Comparison of ENCODE assay signal across 1 cellular context in the genomic region with DNA sequence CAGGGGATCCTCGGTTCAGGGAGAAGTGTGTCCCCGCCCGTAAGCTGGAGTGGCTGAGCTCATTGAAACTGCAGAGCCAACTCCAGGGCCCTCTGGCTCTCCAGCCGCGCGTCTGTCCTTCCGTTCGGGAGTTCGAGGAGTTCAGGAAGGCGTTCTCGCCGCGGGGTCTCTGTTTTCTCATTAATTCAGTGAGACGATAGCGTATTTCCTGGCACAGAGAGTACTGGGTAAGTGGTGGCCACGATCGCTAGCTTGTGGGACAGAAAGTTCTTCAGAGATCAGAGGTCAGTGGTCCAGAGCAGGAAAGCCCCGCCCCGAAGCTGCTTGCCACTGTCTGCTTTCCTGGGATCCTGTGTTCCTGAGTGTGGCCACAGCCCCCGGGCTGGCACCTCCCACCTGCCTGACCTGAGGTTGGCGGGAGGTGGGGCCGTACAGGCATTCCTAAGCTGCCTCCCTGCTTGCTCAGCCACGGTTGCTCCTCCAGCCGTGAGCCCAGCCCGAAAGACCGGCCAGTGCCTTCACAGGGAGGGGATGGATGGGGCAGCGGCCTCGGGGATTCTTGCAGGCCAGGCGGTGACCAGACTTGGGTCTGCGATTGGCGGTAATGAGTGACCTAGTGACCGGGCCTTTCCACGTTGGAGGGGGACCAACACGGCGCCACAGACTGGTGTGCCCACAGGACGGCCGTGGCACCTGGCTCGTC.
TF ChIP-seq lines count a peak whose summit lies in the region.

No MANE protein-coding gene starts in this region.

TF ChIP-seq in HepG2, 621 proteins besides CTCF, POLR2A, EP300 and RAD21 (continued from another document and continues in another):
- TF ChIP-seq, protein P1, sequence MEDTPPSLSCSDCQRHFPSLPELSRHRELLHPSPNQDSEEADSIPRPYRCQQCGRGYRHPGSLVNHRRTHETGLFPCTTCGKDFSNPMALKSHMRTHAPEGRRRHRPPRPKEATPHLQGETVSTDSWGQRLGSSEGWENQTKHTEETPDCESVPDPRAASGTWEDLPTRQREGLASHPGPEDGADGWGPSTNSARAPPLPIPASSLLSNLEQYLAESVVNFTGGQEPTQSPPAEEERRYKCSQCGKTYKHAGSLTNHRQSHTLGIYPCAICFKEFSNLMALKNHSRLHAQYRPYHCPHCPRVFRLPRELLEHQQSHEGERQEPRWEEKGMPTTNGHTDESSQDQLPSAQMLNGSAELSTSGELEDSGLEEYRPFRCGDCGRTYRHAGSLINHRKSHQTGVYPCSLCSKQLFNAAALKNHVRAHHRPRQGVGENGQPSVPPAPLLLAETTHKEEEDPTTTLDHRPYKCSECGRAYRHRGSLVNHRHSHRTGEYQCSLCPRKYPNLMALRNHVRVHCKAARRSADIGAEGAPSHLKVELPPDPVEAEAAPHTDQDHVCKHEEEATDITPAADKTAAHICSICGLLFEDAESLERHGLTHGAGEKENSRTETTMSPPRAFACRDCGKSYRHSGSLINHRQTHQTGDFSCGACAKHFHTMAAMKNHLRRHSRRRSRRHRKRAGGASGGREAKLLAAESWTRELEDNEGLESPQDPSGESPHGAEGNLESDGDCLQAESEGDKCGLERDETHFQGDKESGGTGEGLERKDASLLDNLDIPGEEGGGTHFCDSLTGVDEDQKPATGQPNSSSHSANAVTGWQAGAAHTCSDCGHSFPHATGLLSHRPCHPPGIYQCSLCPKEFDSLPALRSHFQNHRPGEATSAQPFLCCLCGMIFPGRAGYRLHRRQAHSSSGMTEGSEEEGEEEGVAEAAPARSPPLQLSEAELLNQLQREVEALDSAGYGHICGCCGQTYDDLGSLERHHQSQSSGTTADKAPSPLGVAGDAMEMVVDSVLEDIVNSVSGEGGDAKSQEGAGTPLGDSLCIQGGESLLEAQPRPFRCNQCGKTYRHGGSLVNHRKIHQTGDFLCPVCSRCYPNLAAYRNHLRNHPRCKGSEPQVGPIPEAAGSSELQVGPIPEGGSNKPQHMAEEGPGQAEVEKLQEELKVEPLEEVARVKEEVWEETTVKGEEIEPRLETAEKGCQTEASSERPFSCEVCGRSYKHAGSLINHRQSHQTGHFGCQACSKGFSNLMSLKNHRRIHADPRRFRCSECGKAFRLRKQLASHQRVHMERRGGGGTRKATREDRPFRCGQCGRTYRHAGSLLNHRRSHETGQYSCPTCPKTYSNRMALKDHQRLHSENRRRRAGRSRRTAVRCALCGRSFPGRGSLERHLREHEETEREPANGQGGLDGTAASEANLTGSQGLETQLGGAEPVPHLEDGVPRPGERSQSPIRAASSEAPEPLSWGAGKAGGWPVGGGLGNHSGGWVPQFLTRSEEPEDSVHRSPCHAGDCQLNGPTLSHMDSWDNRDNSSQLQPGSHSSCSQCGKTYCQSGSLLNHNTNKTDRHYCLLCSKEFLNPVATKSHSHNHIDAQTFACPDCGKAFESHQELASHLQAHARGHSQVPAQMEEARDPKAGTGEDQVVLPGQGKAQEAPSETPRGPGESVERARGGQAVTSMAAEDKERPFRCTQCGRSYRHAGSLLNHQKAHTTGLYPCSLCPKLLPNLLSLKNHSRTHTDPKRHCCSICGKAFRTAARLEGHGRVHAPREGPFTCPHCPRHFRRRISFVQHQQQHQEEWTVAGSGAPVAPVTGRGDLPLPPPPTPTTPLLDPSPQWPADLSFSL (CRISPR knock-in tag; IDR thresholded peaks at IDR 0.05), result no peak
- no peak for TF ChIP-seq ZNF577 (CRISPR knock-in tag; IDR thresholded peaks at IDR 0.05; ENCODE audit: borderline replicate concordance, low read depth)
- TF ChIP-seq ZKSCAN5 (CRISPR knock-in tag; IDR thresholded peaks at IDR 0.05), result no peak
- TF ChIP-seq, protein P2, sequence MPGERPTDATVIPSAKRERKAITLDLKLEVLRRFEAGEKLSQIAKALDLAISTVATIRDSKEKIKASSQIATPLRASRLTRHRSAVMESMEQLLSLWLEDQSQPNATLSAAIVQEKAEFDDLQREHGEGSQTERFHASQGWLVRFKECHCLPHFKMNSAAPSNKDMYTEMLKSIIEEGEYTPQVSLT (CRISPR knock-in tag; IDR thresholded peaks at IDR 0.05; ENCODE audit: borderline replicate concordance, low read depth), result no peak
- TF ChIP-seq NFATC3 (CRISPR knock-in tag; IDR thresholded peaks at IDR 0.05), result no peak
- TF ChIP-seq ZBTB20 (CRISPR knock-in tag; IDR thresholded peaks at IDR 0.05; ENCODE audit: borderline replicate concordance, low read depth), result no peak; the same call in 1 of the 2 replicates
- TF ChIP-seq AHR (CRISPR knock-in tag; IDR thresholded peaks at IDR 0.05), result no peak
- no peak for TF ChIP-seq HCFC1 (IDR thresholded peaks at IDR 0.05; ENCODE audit: low read depth, low read length)
- no peak for TF ChIP-seq REPIN1 (CRISPR knock-in tag; IDR thresholded peaks at IDR 0.05; ENCODE audit: borderline replicate concordance, low read depth)
- TF ChIP-seq ZNF343 (CRISPR knock-in tag; IDR thresholded peaks at IDR 0.05), result peak; percentile 89
- no peak for TF ChIP-seq ZFP1 (CRISPR knock-in tag; IDR thresholded peaks at IDR 0.05)
- TF ChIP-seq PITX1 (CRISPR knock-in tag; IDR thresholded peaks at IDR 0.05), result peak; percentile 86
- no peak for TF ChIP-seq ZC3H13 (CRISPR knock-in tag; IDR thresholded peaks at IDR 0.05)
- TF ChIP-seq, protein P3, sequence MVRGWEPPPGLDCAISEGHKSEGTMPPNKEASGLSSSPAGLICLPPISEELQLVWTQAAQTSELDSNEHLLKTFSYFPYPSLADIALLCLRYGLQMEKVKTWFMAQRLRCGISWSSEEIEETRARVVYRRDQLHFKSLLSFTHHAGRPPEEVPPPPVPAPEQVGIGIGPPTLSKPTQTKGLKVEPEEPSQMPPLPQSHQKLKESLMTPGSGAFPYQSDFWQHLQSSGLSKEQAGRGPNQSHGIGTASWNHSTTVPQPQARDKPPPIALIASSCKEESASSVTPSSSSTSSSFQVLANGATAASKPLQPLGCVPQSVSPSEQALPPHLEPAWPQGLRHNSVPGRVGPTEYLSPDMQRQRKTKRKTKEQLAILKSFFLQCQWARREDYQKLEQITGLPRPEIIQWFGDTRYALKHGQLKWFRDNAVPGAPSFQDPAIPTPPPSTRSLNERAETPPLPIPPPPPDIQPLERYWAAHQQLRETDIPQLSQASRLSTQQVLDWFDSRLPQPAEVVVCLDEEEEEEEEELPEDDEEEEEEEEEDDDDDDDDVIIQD (CRISPR knock-in tag; IDR thresholded peaks at IDR 0.05; ENCODE audit: low read depth), result peak; percentile 94; the same call in 1 of the 2 replicates
- TF ChIP-seq ADNP (CRISPR knock-in tag; IDR thresholded peaks at IDR 0.05), result no peak
- TF ChIP-seq, protein P4, sequence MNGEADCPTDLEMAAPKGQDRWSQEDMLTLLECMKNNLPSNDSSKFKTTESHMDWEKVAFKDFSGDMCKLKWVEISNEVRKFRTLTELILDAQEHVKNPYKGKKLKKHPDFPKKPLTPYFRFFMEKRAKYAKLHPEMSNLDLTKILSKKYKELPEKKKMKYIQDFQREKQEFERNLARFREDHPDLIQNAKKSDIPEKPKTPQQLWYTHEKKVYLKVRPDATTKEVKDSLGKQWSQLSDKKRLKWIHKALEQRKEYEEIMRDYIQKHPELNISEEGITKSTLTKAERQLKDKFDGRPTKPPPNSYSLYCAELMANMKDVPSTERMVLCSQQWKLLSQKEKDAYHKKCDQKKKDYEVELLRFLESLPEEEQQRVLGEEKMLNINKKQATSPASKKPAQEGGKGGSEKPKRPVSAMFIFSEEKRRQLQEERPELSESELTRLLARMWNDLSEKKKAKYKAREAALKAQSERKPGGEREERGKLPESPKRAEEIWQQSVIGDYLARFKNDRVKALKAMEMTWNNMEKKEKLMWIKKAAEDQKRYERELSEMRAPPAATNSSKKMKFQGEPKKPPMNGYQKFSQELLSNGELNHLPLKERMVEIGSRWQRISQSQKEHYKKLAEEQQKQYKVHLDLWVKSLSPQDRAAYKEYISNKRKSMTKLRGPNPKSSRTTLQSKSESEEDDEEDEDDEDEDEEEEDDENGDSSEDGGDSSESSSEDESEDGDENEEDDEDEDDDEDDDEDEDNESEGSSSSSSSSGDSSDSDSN (CRISPR knock-in tag; IDR thresholded peaks at IDR 0.05), result peak; percentile 59
- TF ChIP-seq KDM2A (CRISPR knock-in tag; IDR thresholded peaks at IDR 0.05; ENCODE audit: borderline replicate concordance, low read depth), result peak; percentile 3
- peak; percentile 6; the same call in 1 of the 2 replicates for TF ChIP-seq BHLHE40 (IDR thresholded peaks at IDR 0.05; ENCODE audit: low read length)
- TF ChIP-seq, protein P5, sequence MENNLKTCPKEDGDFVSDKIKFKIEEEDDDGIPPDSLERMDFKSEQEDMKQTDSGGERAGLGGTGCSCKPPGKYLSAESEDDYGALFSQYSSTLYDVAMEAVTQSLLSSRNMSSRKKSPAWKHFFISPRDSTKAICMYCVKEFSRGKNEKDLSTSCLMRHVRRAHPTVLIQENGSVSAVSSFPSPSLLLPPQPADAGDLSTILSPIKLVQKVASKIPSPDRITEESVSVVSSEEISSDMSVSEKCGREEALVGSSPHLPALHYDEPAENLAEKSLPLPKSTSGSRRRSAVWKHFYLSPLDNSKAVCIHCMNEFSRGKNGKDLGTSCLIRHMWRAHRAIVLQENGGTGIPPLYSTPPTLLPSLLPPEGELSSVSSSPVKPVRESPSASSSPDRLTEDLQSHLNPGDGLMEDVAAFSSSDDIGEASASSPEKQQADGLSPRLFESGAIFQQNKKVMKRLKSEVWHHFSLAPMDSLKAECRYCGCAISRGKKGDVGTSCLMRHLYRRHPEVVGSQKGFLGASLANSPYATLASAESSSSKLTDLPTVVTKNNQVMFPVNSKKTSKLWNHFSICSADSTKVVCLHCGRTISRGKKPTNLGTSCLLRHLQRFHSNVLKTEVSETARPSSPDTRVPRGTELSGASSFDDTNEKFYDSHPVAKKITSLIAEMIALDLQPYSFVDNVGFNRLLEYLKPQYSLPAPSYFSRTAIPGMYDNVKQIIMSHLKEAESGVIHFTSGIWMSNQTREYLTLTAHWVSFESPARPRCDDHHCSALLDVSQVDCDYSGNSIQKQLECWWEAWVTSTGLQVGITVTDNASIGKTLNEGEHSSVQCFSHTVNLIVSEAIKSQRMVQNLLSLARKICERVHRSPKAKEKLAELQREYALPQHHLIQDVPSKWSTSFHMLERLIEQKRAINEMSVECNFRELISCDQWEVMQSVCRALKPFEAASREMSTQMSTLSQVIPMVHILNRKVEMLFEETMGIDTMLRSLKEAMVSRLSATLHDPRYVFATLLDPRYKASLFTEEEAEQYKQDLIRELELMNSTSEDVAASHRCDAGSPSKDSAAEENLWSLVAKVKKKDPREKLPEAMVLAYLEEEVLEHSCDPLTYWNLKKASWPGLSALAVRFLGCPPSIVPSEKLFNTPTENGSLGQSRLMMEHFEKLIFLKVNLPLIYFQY (CRISPR knock-in tag; IDR thresholded peaks at IDR 0.05; ENCODE audit: borderline replicate concordance), result peak; percentile 55; the same call in 1 of the 2 replicates
- peak; percentile 60; the same call in 1 of the 2 replicates for TF ChIP-seq BORCS8-MEF2B (CRISPR knock-in tag; IDR thresholded peaks at IDR 0.05)
- no peak for TF ChIP-seq ZZZ3 (CRISPR knock-in tag; IDR thresholded peaks at IDR 0.05; ENCODE audit: borderline replicate concordance)
- no peak for TF ChIP-seq ZNF776 (CRISPR knock-in tag; IDR thresholded peaks at IDR 0.05)
- TF ChIP-seq, protein P6, sequence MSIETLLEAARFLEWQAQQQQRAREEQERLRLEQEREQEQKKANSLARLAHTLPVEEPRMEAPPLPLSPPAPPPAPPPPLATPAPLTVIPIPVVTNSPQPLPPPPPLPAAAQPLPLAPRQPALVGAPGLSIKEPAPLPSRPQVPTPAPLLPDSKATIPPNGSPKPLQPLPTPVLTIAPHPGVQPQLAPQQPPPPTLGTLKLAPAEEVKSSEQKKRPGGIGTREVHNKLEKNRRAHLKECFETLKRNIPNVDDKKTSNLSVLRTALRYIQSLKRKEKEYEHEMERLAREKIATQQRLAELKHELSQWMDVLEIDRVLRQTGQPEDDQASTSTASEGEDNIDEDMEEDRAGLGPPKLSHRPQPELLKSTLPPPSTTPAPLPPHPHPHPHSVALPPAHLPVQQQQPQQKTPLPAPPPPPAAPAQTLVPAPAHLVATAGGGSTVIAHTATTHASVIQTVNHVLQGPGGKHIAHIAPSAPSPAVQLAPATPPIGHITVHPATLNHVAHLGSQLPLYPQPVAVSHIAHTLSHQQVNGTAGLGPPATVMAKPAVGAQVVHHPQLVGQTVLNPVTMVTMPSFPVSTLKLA (IDR thresholded peaks at IDR 0.05), result no peak
- TF ChIP-seq, protein P7, sequence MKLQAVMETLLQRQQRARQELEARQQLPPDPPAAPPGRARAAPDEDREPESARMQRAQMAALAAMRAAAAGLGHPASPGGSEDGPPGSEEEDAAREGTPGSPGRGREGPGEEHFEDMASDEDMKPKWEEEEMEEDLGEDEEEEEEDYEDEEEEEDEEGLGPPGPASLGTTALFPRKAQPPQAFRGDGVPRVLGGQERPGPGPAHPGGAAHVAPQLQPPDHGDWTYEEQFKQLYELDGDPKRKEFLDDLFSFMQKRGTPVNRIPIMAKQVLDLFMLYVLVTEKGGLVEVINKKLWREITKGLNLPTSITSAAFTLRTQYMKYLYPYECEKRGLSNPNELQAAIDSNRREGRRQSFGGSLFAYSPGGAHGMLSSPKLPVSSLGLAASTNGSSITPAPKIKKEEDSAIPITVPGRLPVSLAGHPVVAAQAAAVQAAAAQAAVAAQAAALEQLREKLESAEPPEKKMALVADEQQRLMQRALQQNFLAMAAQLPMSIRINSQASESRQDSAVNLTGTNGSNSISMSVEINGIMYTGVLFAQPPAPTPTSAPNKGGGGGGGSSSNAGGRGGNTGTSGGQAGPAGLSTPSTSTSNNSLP (IDR thresholded peaks at IDR 0.05; ENCODE audit: low read depth, low read length), result no peak
- no peak for TF ChIP-seq ZFP82 (CRISPR knock-in tag; IDR thresholded peaks at IDR 0.05; ENCODE audit: borderline replicate concordance)
- TF ChIP-seq, protein P8, sequence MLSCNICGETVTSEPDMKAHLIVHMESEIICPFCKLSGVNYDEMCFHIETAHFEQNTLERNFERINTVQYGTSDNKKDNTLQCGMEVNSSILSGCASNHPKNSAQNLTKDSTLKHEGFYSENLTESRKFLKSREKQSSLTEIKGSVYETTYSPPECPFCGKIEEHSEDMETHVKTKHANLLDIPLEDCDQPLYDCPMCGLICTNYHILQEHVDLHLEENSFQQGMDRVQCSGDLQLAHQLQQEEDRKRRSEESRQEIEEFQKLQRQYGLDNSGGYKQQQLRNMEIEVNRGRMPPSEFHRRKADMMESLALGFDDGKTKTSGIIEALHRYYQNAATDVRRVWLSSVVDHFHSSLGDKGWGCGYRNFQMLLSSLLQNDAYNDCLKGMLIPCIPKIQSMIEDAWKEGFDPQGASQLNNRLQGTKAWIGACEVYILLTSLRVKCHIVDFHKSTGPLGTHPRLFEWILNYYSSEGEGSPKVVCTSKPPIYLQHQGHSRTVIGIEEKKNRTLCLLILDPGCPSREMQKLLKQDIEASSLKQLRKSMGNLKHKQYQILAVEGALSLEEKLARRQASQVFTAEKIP (CRISPR knock-in tag; IDR thresholded peaks at IDR 0.05; ENCODE audit: borderline replicate concordance), result no peak
- TF ChIP-seq RFX3 (CRISPR knock-in tag; IDR thresholded peaks at IDR 0.05), result no peak
- TF ChIP-seq ZNF749 (CRISPR knock-in tag; IDR thresholded peaks at IDR 0.05; ENCODE audit: borderline replicate concordance), result 0 out of 2 replicates have a peak, but pooled peaks have one; percentile 25
- TF ChIP-seq IRF2 (CRISPR knock-in tag; IDR thresholded peaks at IDR 0.05), result 0 out of 2 replicates have a peak, but pooled peaks have one; percentile 22
- TF ChIP-seq, protein P9, sequence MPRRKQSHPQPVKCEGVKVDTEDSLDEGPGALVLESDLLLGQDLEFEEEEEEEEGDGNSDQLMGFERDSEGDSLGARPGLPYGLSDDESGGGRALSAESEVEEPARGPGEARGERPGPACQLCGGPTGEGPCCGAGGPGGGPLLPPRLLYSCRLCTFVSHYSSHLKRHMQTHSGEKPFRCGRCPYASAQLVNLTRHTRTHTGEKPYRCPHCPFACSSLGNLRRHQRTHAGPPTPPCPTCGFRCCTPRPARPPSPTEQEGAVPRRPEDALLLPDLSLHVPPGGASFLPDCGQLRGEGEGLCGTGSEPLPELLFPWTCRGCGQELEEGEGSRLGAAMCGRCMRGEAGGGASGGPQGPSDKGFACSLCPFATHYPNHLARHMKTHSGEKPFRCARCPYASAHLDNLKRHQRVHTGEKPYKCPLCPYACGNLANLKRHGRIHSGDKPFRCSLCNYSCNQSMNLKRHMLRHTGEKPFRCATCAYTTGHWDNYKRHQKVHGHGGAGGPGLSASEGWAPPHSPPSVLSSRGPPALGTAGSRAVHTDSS (CRISPR knock-in tag; conservative IDR thresholded peaks at IDR 0.05), result no peak
- TF ChIP-seq ZNF768 (CRISPR knock-in tag; IDR thresholded peaks at IDR 0.05), result peak; percentile 6; the same call in 1 of the 2 replicates
